In genomic region chr1:11052839-11053757, GRCh38 we compare ENCODE assay signal across 11 cellular contexts. TPM values are rescaled to one million over a fixed set of nuclear protein-coding genes. Genes with fewer than 3 reads are reported as not detected.
DNase-seq lines count a peak whose midpoint lies in the region; ATAC-seq and TF ChIP-seq lines count a peak whose summit lies in the region.
"Had no signal": no experiment of that assay in that cellular context is flagged by ENCODE, and none has a peak within 500 bp of the region (broad histone marks: within the 10 kb centered on the region; RNA-seq: fewer than 3 reads in every experiment).

No MANE protein-coding gene starts in this region.

- H2AFZ ChIP-seq in OCI-LY3 (ENCODE audit: low read depth, low read length) = no peak overlapping the region

- intact Hi-C loops in spleen (cut with DNase I; ENCODE audit: low total_unique reads) = no loop called here

- H3K9ac ChIP-seq in OCI-LY3 (ENCODE audit: low read length) = no peak overlapping the region

- H3K27ac ChIP-seq in OCI-LY3 (ENCODE audit: low read length) = peak overlapping the region; percentile 39; the same call in 1 of the 2 replicates
- H3K27ac ChIP-seq in gastroesophageal sphincter = no peak overlapping the region
- no peak overlapping the region for H3K27ac ChIP-seq in spleen
- H3K27ac ChIP-seq: SJCRH30 had no signal

- H3K27me3 ChIP-seq in OCI-LY3 (ENCODE audit: low read depth, low read length) (no peaks in the 10 kb centered on the region), gastroesophageal sphincter (peaks cover 24% of the 10 kb centered on the region), spleen (replicated peaks in 1 of 7) (no peaks in the 10 kb centered on the region)
- H3K27me3 ChIP-seq: SJCRH30 had no signal

- TF ChIP-seq POLR2A in GM18505 (IDR thresholded peaks at IDR 0.05; ENCODE audit: borderline replicate concordance, extremely low read depth, insufficient read depth, insufficient read length) (peak; percentile 9), gastroesophageal sphincter (IDR thresholded peaks at IDR 0.05) (no peak), spleen (IDR thresholded peaks at IDR 0.05) (no peak)

- TF ChIP-seq EP300 in gastroesophageal sphincter (IDR thresholded peaks at IDR 0.05) = no peak

- peak overlapping the region; percentile 65 for H3K4me2 ChIP-seq in OCI-LY3 (ENCODE audit: low read length)

- TF ChIP-seq CTCF in OCI-LY3 (IDR thresholded peaks at IDR 0.05; ENCODE audit: low read depth, low read length) (no peak), gastroesophageal sphincter (IDR thresholded peaks at IDR 0.05) (no peak), spleen (IDR thresholded peaks at IDR 0.05 in 8 of 11, conservative IDR thresholded peaks at IDR 0.05 in 3 of 11) (no peak)

- 50% methylated on average over 2 of the region's 29 CpGs; no CpG with 5 or more reads in 1 of the 2 donors for WGBS in gastroesophageal sphincter (ENCODE audit: low coverage in 1 of 2), 2 donors
- 25 to 56% (median 30%) methylated on average over 15 to 29 of the region's 29 CpGs for WGBS in spleen, 5 donors

- peaks cover 23% of the 10 kb centered on the region for H3K4me1 ChIP-seq in OCI-LY3 (ENCODE audit: low read length)
- peaks cover 0 to 11% (median 0%) of the 10 kb centered on the region in 3 donors for H3K4me1 ChIP-seq in gastroesophageal sphincter
- H3K4me1 ChIP-seq in spleen = peaks cover 0 to 24% (median 7%) of the 10 kb centered on the region in 6 donors

- H3K36me3 ChIP-seq in OCI-LY3 (replicated peaks; ENCODE audit: low read depth, low read length) = no peaks in the 10 kb centered on the region
- H3K36me3 ChIP-seq in gastroesophageal sphincter = peaks cover 0 to 42% of the 10 kb centered on the region in 2 donors
- peaks cover 0 to 46% (median 30%) of the 10 kb centered on the region in 6 donors for H3K36me3 ChIP-seq in spleen

- DNase-seq in AG20443 (ENCODE audit: low spot score) = peak; percentile 43
- DNase-seq in spleen = no peak
- no peak for DNase-seq in hypothalamus (lab: John Stamatoyannopoulos, UW)
- DNase-seq in NCI-H1930 (lab: John Stamatoyannopoulos, UW) = no peak
- DNase-seq: effector CD8-positive, alpha-beta T cell; KG1 had no signal

- ATAC-seq in GM18505 (IDR thresholded peaks at IDR 0.05; ENCODE audit: unreplicated experiment) = no peak
- ATAC-seq in gastroesophageal sphincter = peak; percentile 13
- ATAC-seq in GM18858 (IDR thresholded peaks at IDR 0.05; ENCODE audit: unreplicated experiment) = no peak

- H3K4me3 ChIP-seq in OCI-LY3 (ENCODE audit: low read length) = no peak overlapping the region
- no peak overlapping the region for H3K4me3 ChIP-seq in gastroesophageal sphincter
- H3K4me3 ChIP-seq in spleen = no peak overlapping the region
- H3K4me3 ChIP-seq: SJCRH30 had no signal

- H3K9me3 ChIP-seq in OCI-LY3 (ENCODE audit: insufficient read depth, low read length) (no peaks in the 10 kb centered on the region), gastroesophageal sphincter (no peaks in the 10 kb centered on the region), spleen (no peaks in the 10 kb centered on the region)
- H3K9me3 ChIP-seq: SJCRH30 had no signal

- no peaks in the 10 kb centered on the region for H4K20me1 ChIP-seq in OCI-LY3 (ENCODE audit: insufficient read depth, low read length)

- peaks cover 4% of the 10 kb centered on the region for H3K79me2 ChIP-seq in OCI-LY3 (ENCODE audit: low read length)

RNA-seq across cellular contexts. Expression of gene MASP2, which starts 6.1 kb away (rescaled TPM):
- total RNA-seq in gastroesophageal sphincter = under 1 TPM in 1 of 4 donors, not detected in 3; 0.13 TPM
- not detected for total RNA-seq in spleen
- under 1 TPM in 1 of 3 donors, not detected in 2; 0.06 TPM for polyA plus RNA-seq in spleen

RNA-seq across cellular contexts. Expression of gene SRM, which starts 6.7 kb away (rescaled TPM):
- total RNA-seq in gastroesophageal sphincter (10 to 100 TPM; 29.3 to 54.0 (median 34.1) TPM), spleen (10 to 100 TPM; 42.0 to 85.5 (median 46.2) TPM)
- 100 to 1,000 TPM in 1 of 3 donors, 10 to 100 TPM in 2; 91.9 to 114 (median 98.6) TPM for polyA plus RNA-seq in spleen

RNA-seq across cellular contexts. Expression of gene TARDBP, which starts 40.6 kb away (rescaled TPM):
- total RNA-seq in gastroesophageal sphincter (100 to 1,000 TPM in 3 of 4 donors, 10 to 100 TPM in 1; 60.3 to 170 (median 112) TPM), spleen (100 to 1,000 TPM; 126 to 243 (median 147) TPM)
- 100 to 1,000 TPM in 1 of 3 donors, 10 to 100 TPM in 2; 88.0 to 123 (median 92.4) TPM for polyA plus RNA-seq in spleen

RNA-seq across cellular contexts. Expression of gene EXOSC10, which starts 46.6 kb away (rescaled TPM):
- total RNA-seq in gastroesophageal sphincter = 10 to 100 TPM; 39.3 to 56.2 (median 41.0) TPM
- 10 to 100 TPM; 48.2 to 66.3 (median 58.6) TPM for total RNA-seq in spleen
- polyA plus RNA-seq in spleen = 10 to 100 TPM; 27.5 to 49.6 (median 39.2) TPM
